8 cellular contexts compared by ENCODE assay signal in genomic region chr14:73662439-73663056, GRCh38. TPM values are rescaled to one million over a fixed set of nuclear protein-coding genes. Genes with fewer than 3 reads are reported as not detected.
DNase-seq lines count a peak whose midpoint lies in the region; ATAC-seq and TF ChIP-seq lines count a peak whose summit lies in the region.

No MANE protein-coding gene starts in this region.

- intact Hi-C loops in esophagus muscularis mucosa (cut with DNase I), result no loop called here
- intact Hi-C loops in gastrocnemius medialis (cut with DNase I; ENCODE audit: low total_unique reads), result no loop called here

- TF ChIP-seq CTCF in OCI-LY3 (IDR thresholded peaks at IDR 0.05; ENCODE audit: low read depth, low read length), result peak; percentile 6; the same call in 1 of the 2 replicates
- TF ChIP-seq CTCF in esophagus muscularis mucosa (IDR thresholded peaks at IDR 0.05), result peak in 2 of 3 experiments; percentile 32 to 43
- TF ChIP-seq CTCF in gastrocnemius medialis (IDR thresholded peaks at IDR 0.05 in 4 of 5, conservative IDR thresholded peaks at IDR 0.05 in 1 of 5), result peak in 2 of 5 experiments; percentile 2 to 26

- H3K27ac ChIP-seq in OCI-LY3 (ENCODE audit: low read length) (no peak overlapping the region), esophagus muscularis mucosa (replicated peaks in 1 of 4) (no peak overlapping the region), gastrocnemius medialis (peak overlapping the region in 1 of 4 donors; percentile 44)

- no peaks in the 10 kb centered on the region for H3K79me2 ChIP-seq in OCI-LY3 (ENCODE audit: low read length)

- no peaks in the 10 kb centered on the region for H3K36me3 ChIP-seq in H7 (replicated peaks; ENCODE audit: control insufficient read depth, insufficient read depth, low read length)
- H3K36me3 ChIP-seq in OCI-LY3 (replicated peaks; ENCODE audit: low read depth, low read length), result no peaks in the 10 kb centered on the region
- peaks cover 4 to 51% (median 23%) of the 10 kb centered on the region in 4 donors for H3K36me3 ChIP-seq in esophagus muscularis mucosa
- no peaks in the 10 kb centered on the region for H3K36me3 ChIP-seq in gastrocnemius medialis

- ATAC-seq in gastrocnemius medialis, result peak; percentile 96
- no peak for ATAC-seq in HG03457 (IDR thresholded peaks at IDR 0.05; ENCODE audit: unreplicated experiment)
- ATAC-seq in GM21723 (IDR thresholded peaks at IDR 0.05; ENCODE audit: unreplicated experiment), result no peak
- ATAC-seq in GM21576 (IDR thresholded peaks at IDR 0.05; ENCODE audit: unreplicated experiment), result no peak
- ATAC-seq in GM21737 (IDR thresholded peaks at IDR 0.05; ENCODE audit: unreplicated experiment), result no peak

- peak; percentile 33 for DNase-seq in H7
- DNase-seq in esophagus muscularis mucosa (ENCODE audit: extremely low spot score), result no peak
- peak; percentile 45 to 58 for DNase-seq in gastrocnemius medialis

- no peak for TF ChIP-seq POLR2A in esophagus muscularis mucosa (IDR thresholded peaks at IDR 0.05; ENCODE audit: low read depth)
- no peak for TF ChIP-seq POLR2A in gastrocnemius medialis (IDR thresholded peaks at IDR 0.05)

- no peaks in the 10 kb centered on the region for H3K4me1 ChIP-seq in OCI-LY3 (ENCODE audit: low read length)
- no peaks in the 10 kb centered on the region for H3K4me1 ChIP-seq in esophagus muscularis mucosa
- no peaks in the 10 kb centered on the region for H3K4me1 ChIP-seq in gastrocnemius medialis

- no peaks in the 10 kb centered on the region for H4K20me1 ChIP-seq in OCI-LY3 (ENCODE audit: insufficient read depth, low read length)

- no peaks in the 10 kb centered on the region for H3K9me3 ChIP-seq in OCI-LY3 (ENCODE audit: insufficient read depth, low read length)
- no peaks in the 10 kb centered on the region for H3K9me3 ChIP-seq in esophagus muscularis mucosa
- no peaks in the 10 kb centered on the region for H3K9me3 ChIP-seq in gastrocnemius medialis

- H2AFZ ChIP-seq in OCI-LY3 (ENCODE audit: low read depth, low read length), result no peak overlapping the region

- H3K4me3 ChIP-seq in H7 (ENCODE audit: insufficient read depth, low read depth, low read length), result no peak overlapping the region
- no peak overlapping the region for H3K4me3 ChIP-seq in OCI-LY3 (ENCODE audit: low read length)
- H3K4me3 ChIP-seq in esophagus muscularis mucosa, result no peak overlapping the region
- no peak overlapping the region for H3K4me3 ChIP-seq in gastrocnemius medialis

- no peak for TF ChIP-seq EP300 in esophagus muscularis mucosa (IDR thresholded peaks at IDR 0.05)

- H3K4me2 ChIP-seq in OCI-LY3 (ENCODE audit: low read length), result no peak overlapping the region

- WGBS in esophagus muscularis mucosa, result 66% methylated on average over 2 of the region's 2 CpGs

- in situ Hi-C loops in gastrocnemius medialis (cut with MboI; ENCODE audit: low sequenced_read_pairs in 4 of 4), result no loop called here

- H3K27me3 ChIP-seq in H7 (ENCODE audit: control insufficient read depth, insufficient read depth, low read length), result no peaks in the 10 kb centered on the region
- no peaks in the 10 kb centered on the region for H3K27me3 ChIP-seq in OCI-LY3 (ENCODE audit: low read depth, low read length)
- H3K27me3 ChIP-seq in esophagus muscularis mucosa, result no peaks in the 10 kb centered on the region
- no peaks in the 10 kb centered on the region for H3K27me3 ChIP-seq in gastrocnemius medialis

- H3K9ac ChIP-seq in OCI-LY3 (ENCODE audit: low read length), result no peak overlapping the region

RNA-seq across cellular contexts. Expression of gene DNAL1, which starts 17.8 kb away (rescaled TPM):
- 4.2 and 4.9 TPM in 2 replicates for total RNA-seq in H7 (2014; rRNA removed; shearing (Covaris generic))
- total RNA-seq in esophagus muscularis mucosa (10 to 100 TPM in 2 of 4 donors, 1 to 10 TPM in 2; 6.2 to 13.7 (median 10.4) TPM), gastrocnemius medialis (1 to 10 TPM; 6.4 to 8.2 (median 7.7) TPM)

RNA-seq across cellular contexts. Expression of gene ACOT6, which starts 50.2 kb away (rescaled TPM):
- total RNA-seq in H7 (2014; rRNA removed; shearing (Covaris generic)), result not detected in 2 replicates
- not detected for total RNA-seq in esophagus muscularis mucosa
- total RNA-seq in gastrocnemius medialis, result not detected

RNA-seq across cellular contexts. Expression of gene PNMA1, which starts 51.6 kb away (rescaled TPM):
- 18.0 and 18.1 TPM in 2 replicates for total RNA-seq in H7 (2014; rRNA removed; shearing (Covaris generic))
- total RNA-seq in esophagus muscularis mucosa, result 10 to 100 TPM; 34.8 to 74.2 (median 55.0) TPM
- total RNA-seq in gastrocnemius medialis, result 10 to 100 TPM in 1 of 4 donors, 1 to 10 TPM in 3; 7.6 to 18.5 (median 8.8) TPM

Comparison
In these comparisons a context has a peak if more than half of its experiments do, and no peak if none do; other contexts are left out.
1. ATAC-seq: peak in gastrocnemius medialis (2 of 2); none in HG03457 (single experiment), GM21723 (single experiment), GM21576 (single experiment) and GM21737 (single experiment).